Comparison of ENCODE assay signal across 8 cellular contexts in the genomic region with DNA sequence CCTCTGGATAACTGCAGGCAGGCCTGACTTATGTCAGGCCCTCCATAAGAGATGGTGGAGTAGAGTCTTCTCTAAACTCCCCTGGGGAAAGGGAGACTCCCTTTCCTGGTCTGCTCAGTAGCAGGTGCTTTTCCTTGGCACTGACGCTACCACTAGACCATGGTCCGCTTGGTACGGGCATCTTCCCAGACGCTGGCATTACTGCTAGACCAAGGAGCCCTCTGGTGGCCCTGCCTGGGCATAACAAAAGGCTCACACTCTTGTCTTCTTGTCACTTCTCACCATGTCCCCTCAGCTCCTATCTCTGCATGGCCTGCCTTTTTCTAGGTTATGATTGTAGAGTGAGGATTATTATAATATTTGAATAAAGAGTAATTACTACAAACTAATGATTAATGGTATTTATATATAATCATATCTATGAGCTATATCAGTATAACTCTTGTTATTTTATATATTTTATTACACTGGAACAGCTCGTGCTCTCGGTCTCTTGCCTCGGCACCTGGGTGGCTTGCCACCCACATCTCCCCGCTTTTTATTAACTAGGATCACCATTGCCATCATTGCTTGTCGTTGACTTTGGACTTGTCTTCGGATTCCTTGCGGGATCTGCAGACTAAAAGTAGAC. TPM values are rescaled to one million over a fixed set of nuclear protein-coding genes. Genes with fewer than 3 reads are reported as not detected.
DNase-seq lines count a peak whose midpoint lies in the region; ATAC-seq and TF ChIP-seq lines count a peak whose summit lies in the region.

No MANE protein-coding gene starts in this region.

- H3K4me1 ChIP-seq in RWPE2 (ENCODE audit: insufficient read depth, poor library complexity, severe bottlenecking) (no peaks in the 10 kb centered on the region), heart left ventricle (peaks cover 0 to 42% (median 15%) of the 10 kb centered on the region in 12 donors)

- 56 to 58% (median 57%) methylated on average over 11 of the region's 11 CpGs for WGBS in heart left ventricle, 4 donors

- H3K4me3 ChIP-seq in RWPE2 (ENCODE audit: severe bottlenecking) (no peak overlapping the region), heart left ventricle (no peak overlapping the region)

- H3K27me3 ChIP-seq in RWPE2 (ENCODE audit: insufficient read depth, poor library complexity, severe bottlenecking) (no peaks in the 10 kb centered on the region), heart left ventricle (no peaks in the 10 kb centered on the region)

- DNase-seq in COR-L47 (lab: John Stamatoyannopoulos, UW), result peak; percentile 82
- no peak for DNase-seq in RWPE2 (ENCODE audit: low spot score)
- peak; percentile 72 for DNase-seq in activated naive CD4-positive, alpha-beta T cell treated with anti-CD3 and anti-CD28 coated beads, Interleukin-2, amount 50 U/mL, for 16 hours
- DNase-seq in heart left ventricle, result peak; percentile 61 to 85 (median 75)
- DNase-seq in sciatic nerve (ENCODE audit: low spot score), result peak; percentile 81
- no peak for DNase-seq in NCI-H128 (lab: John Stamatoyannopoulos, UW; ENCODE audit: unreplicated experiment)

- ATAC-seq in RWPE2 (ENCODE audit: low read depth), result no peak
- ATAC-seq in heart left ventricle, result no peak
- ATAC-seq in sciatic nerve, result no peak
- no peak for ATAC-seq in HG03196 (IDR thresholded peaks at IDR 0.05; ENCODE audit: unreplicated experiment)

- TF ChIP-seq CTCF in LNCAP (IDR thresholded peaks at IDR 0.05) (peak; percentile 74), RWPE2 (IDR thresholded peaks at IDR 0.05; ENCODE audit: poor library complexity, severe bottlenecking) (peak; percentile 73), heart left ventricle (IDR thresholded peaks at IDR 0.05) (peak; percentile 57 to 81 (median 70))

- H3K36me3 ChIP-seq in RWPE2 (ENCODE audit: low read depth) (no peaks in the 10 kb centered on the region), heart left ventricle (no peaks in the 10 kb centered on the region)

- intact Hi-C loops in heart left ventricle (cut with DNase I) (loop anchor here in 3 of 10 donors (5.0 to 10.0 kb wide), 3 partner anchors 162 to 314 kb away; a partner anchor contains a TSS), sciatic nerve (cut with DNase I) (no loop called here)

- H3K27ac ChIP-seq in RWPE2 (ENCODE audit: poor library complexity, severe bottlenecking) (no peak overlapping the region), heart left ventricle (no peak overlapping the region)

- no peak for TF ChIP-seq POLR2A in heart left ventricle (IDR thresholded peaks at IDR 0.05)

- H3K9me3 ChIP-seq in RWPE2 (ENCODE audit: severe bottlenecking), result no peaks in the 10 kb centered on the region
- no peaks in the 10 kb centered on the region for H3K9me3 ChIP-seq in heart left ventricle

RNA-seq across cellular contexts. Expression of a gene that starts 59.8 kb away (rescaled TPM):
- 10 to 100 TPM in 1 of 9 donors, 1 to 10 TPM in 8; 2.2 to 16.2 (median 4.0) TPM for total RNA-seq in heart left ventricle
- 1 to 10 TPM; 5.6 to 8.7 TPM for polyA plus RNA-seq in heart left ventricle
- total RNA-seq in sciatic nerve, result 94.0 TPM

Comparison
In these comparisons a context has a peak if more than half of its experiments do, and no peak if none do; other contexts are left out.
1. DNase-seq: peak in COR-L47 (single experiment), activated naive CD4-positive, alpha-beta T cell treated with anti-CD3 and anti-CD28 coated beads, Interleukin-2, amount 50 U/mL, for 16 hours (single experiment), heart left ventricle (5 of 5) and sciatic nerve (single experiment); none in RWPE2 (single experiment) and NCI-H128 (single experiment).
2. Peak in every context shown above with its lines, with median percentiles within 50 percentile points of each other: CTCF ChIP-seq.